Comparison of ENCODE assay signal across 21 cellular contexts in the genomic region with DNA sequence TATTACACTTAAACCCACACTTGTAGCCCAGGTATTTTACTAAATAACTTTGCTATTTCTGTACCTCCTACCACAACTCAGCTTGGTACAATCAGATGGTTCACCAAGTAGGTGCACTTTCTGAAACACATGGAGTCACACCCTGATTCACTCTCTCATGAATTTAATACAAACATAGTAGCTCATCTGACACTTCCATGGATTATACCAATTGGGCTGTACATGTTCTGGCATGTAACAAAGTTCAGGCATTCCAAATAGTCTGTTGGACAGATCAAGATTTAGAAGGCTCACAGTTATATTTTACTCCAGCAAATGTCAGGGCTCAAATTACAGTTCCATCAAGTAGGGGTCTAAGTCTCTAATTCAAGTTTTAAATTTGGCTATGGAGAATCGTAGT.
DNase-seq lines count a peak whose midpoint lies in the region; ATAC-seq, FAIRE-seq and TF ChIP-seq lines count a peak whose summit lies in the region.
"Had no signal": no experiment of that assay in that cellular context is flagged by ENCODE, and none has a peak within 500 bp of the region (broad histone marks: within the 10 kb centered on the region; RNA-seq: fewer than 3 reads in every experiment).

No MANE protein-coding gene starts in this region.

- H3K36me3 Mint-ChIP-seq in MCF 10A (ENCODE audit: insufficient read depth, unreplicated experiment) = no peaks in the 10 kb centered on the region
- H3K36me3 Mint-ChIP-seq in CD4-positive, alpha-beta memory T cell = no peaks in the 10 kb centered on the region

- POLR2A ChIA-PET in MCF 10A (lab: Yijun Ruan, JAX) = interaction anchor here (0.5 to 1.4 kb wide), 3 partner anchors 9 to 1816 kb away, joined by 3 to 4 read pairs (median 4); no protein-coding TSS in a partner anchor
- POLR2A ChIA-PET in H1 (lab: Charles Lee; ENCODE audit: partially characterized antibody) = interaction anchor here (1.4 kb wide), 1 partner anchor 17 kb away, joined by 5 read pairs; no protein-coding TSS in a partner anchor
- POLR2A ChIA-PET in CD4-positive, alpha-beta memory T cell (lab: Charles Lee; ENCODE audit: partially characterized antibody) = no interaction called here

- H3K4ac ChIP-seq in H1 (replicated peaks; ENCODE audit: insufficient read length, low read depth, low read length) = no peak overlapping the region

- H3K4me3 Mint-ChIP-seq in MCF 10A (ENCODE audit: unreplicated experiment) = no peak overlapping the region
- H3K4me3 Mint-ChIP-seq in CD4-positive, alpha-beta memory T cell = no peak overlapping the region

- H3K27ac ChIP-seq in breast epithelium (no peak overlapping the region), H1 (ENCODE audit: low read depth, low read length) (no peak overlapping the region), lower lobe of right lung (peak overlapping the region; percentile 9), brain microvascular endothelial cell (no peak overlapping the region)
- H3K27ac ChIP-seq in CD4-positive, alpha-beta memory T cell (ENCODE audit: low read depth, low read length) = no peak overlapping the region

- H4K5ac ChIP-seq in H1 (ENCODE audit: insufficient read length, low read depth, low read length) = no peak overlapping the region

- no peak overlapping the region; the same call in 1 of the 2 replicates for H3K18ac ChIP-seq in H1 (ENCODE audit: extremely low read depth, low read length)

- H3K9me3 Mint-ChIP-seq in MCF 10A (ENCODE audit: unreplicated experiment) = peaks cover 7% of the 10 kb centered on the region
- peaks cover 0 to 6% (median 3%) of the 10 kb centered on the region in 8 donors for H3K9me3 Mint-ChIP-seq in CD4-positive, alpha-beta memory T cell

- in situ Hi-C loops in brain microvascular endothelial cell (cut with HindIII; ENCODE audit: low pct_ligation_motif_present, low sequenced_read_pairs) = no loop called here

- no peaks in the 10 kb centered on the region; the same call in 1 of the 2 replicates for H3K79me1 ChIP-seq in H1 (ENCODE audit: low read depth, low read length)

- CTCF ChIA-PET in MCF 10A (lab: Yijun Ruan, JAX) (interaction anchor here (0.8 kb wide), 1 partner anchor 36 kb away, joined by 3 read pairs; no protein-coding TSS in a partner anchor), H1 (lab: Charles Lee; ENCODE audit: partially characterized antibody) (interaction anchor here (1.0 to 1.1 kb wide), 2 partner anchors 80 to 389 kb away, joined by 3 read pairs; no protein-coding TSS in a partner anchor)
- CTCF ChIA-PET in CD4-positive, alpha-beta memory T cell (lab: Charles Lee; ENCODE audit: partially characterized antibody) = no interaction called here

- H4K91ac ChIP-seq in H1 (replicated peaks; ENCODE audit: insufficient read length, low read length) = no peak overlapping the region

- H2BK12ac ChIP-seq in H1 (ENCODE audit: low read depth, low read length) = no peak overlapping the region

- no peak for ATAC-seq in lower lobe of right lung
- ATAC-seq: HepG2 had no signal

- no peaks in the 10 kb centered on the region for H4K20me1 ChIP-seq in H1 (replicated peaks in 1 of 2; ENCODE audit: control insufficient read depth in 1 of 2, insufficient read depth in 2 of 2, low read length in 2 of 2)

- peaks cover 11% of the 10 kb centered on the region for H3K4me1 Mint-ChIP-seq in MCF 10A (ENCODE audit: insufficient read depth, unreplicated experiment)
- no peaks in the 10 kb centered on the region for H3K4me1 Mint-ChIP-seq in CD4-positive, alpha-beta memory T cell

- no peak for TF ChIP-seq RAD21 in H1 (IDR thresholded peaks at IDR 0.05 in 1 of 2, conservative IDR thresholded peaks at IDR 0.05 in 1 of 2; ENCODE audit: low read depth in 2 of 2, low read length in 2 of 2)

- no peak for FAIRE-seq in H1 (lab: Jason Lieb, UNC)
- FAIRE-seq: GM19239, H54, HepG2 had no signal

- H2AFZ ChIP-seq in H1 (ENCODE audit: low read length) = no peak overlapping the region

- H3K23ac ChIP-seq in H1 (ENCODE audit: insufficient read length) = peak overlapping the region; percentile 97

- no peak for TF ChIP-seq EP300 in H1 (IDR thresholded peaks at IDR 0.05; ENCODE audit: borderline replicate concordance in 1 of 2, low read depth in 2 of 2, low read length in 2 of 2)

- H3K4me2 ChIP-seq in H1 (ENCODE audit: insufficient read depth in 1 of 2, low read depth in 2 of 2, low read length in 2 of 2) = no peak overlapping the region

- DNase-seq in MCF 10A (ENCODE audit: unreplicated experiment) (peak; percentile 18), breast epithelium (ENCODE audit: low spot score in 2 of 2) (no peak), H1 (ENCODE audit: low read depth in 1 of 2, low spot score in 2 of 2) (no peak), lower lobe of right lung (no peak), brain microvascular endothelial cell (no peak), middle frontal gyrus (ENCODE audit: extremely low spot score, low spot score) (no peak)
- DNase-seq in CD4-positive, alpha-beta memory T cell = no peak
- DNase-seq: DMS153, Karpas-422, NCI-H1092 treated with DMSO at 0.1 percent for 48 hours, NCI-H1436, NCI-H187, NCI-H2081 treated with DMSO at 0.1 percent for 48 hours, NCI-H2227 treated with DMSO at 0.1 percent for 48 hours, NCI-H510A, NCI-H69, RPMI8226, SHP77 had no signal

- BruUV-seq in MCF 10A (replicated peaks; lab: Mats Ljungman, UMichigan) = no TSS peak

- no peaks in the 10 kb centered on the region for H3K79me2 ChIP-seq in H1 (ENCODE audit: control insufficient read depth in 1 of 2, insufficient read depth in 2 of 2, low read length in 2 of 2)

- H3K9me3 ChIP-seq in breast epithelium = no peaks in the 10 kb centered on the region
- H3K9me3 ChIP-seq in H1 (ENCODE audit: insufficient read depth in 2 of 2, low read depth in 1 of 2, low read length in 1 of 2) = no peaks in the 10 kb centered on the region
- H3K9me3 ChIP-seq in lower lobe of right lung = no peaks in the 10 kb centered on the region
- H3K9me3 ChIP-seq in CD4-positive, alpha-beta memory T cell (ENCODE audit: control insufficient read depth in 1 of 2, low read length in 2 of 2) = no peaks in the 10 kb centered on the region

- no peak for TF ChIP-seq POLR2A in breast epithelium (IDR thresholded peaks at IDR 0.05)
- TF ChIP-seq POLR2A in H1 (IDR thresholded peaks at IDR 0.05; ENCODE audit: control extremely low read depth in 1 of 2, low read depth in 2 of 2, low read length in 2 of 2) = no peak

- TF ChIP-seq CTCF in MCF 10A (IDR thresholded peaks at IDR 0.05; ENCODE audit: unreplicated experiment) = no peak
- no peak for TF ChIP-seq CTCF in breast epithelium (IDR thresholded peaks at IDR 0.05)
- TF ChIP-seq CTCF in H1 (IDR thresholded peaks at IDR 0.05; ENCODE audit: control extremely low read depth in 1 of 3, insufficient read depth in 1 of 3, low read depth in 1 of 3, low read length in 3 of 3) = no peak
- TF ChIP-seq CTCF in lower lobe of right lung (IDR thresholded peaks at IDR 0.05) = no peak
- no peak for TF ChIP-seq CTCF in brain microvascular endothelial cell (IDR thresholded peaks at IDR 0.05; ENCODE audit: low read depth, low read length, missing control alignments)

- no peaks in the 10 kb centered on the region for H3K4me1 ChIP-seq in breast epithelium
- peaks cover 1 to 7% (median 5%) of the 10 kb centered on the region in 4 experiments; a peak in 5 of 7 replicates for H3K4me1 ChIP-seq in H1 (replicated peaks in 1 of 4; ENCODE audit: control insufficient read depth in 3 of 4, insufficient read depth in 4 of 4, low read length in 3 of 4)
- no peaks in the 10 kb centered on the region for H3K4me1 ChIP-seq in lower lobe of right lung
- no peaks in the 10 kb centered on the region for H3K4me1 ChIP-seq in CD4-positive, alpha-beta memory T cell (ENCODE audit: insufficient read depth, low read length)

- 87% methylated on average over 1 of the region's 1 CpG; no CpG with 5 or more reads in 1 of the 2 experiments for WGBS in H1 (ENCODE audit: extremely low coverage in 1 of 2, insufficient coverage in 1 of 2, insufficient read length in 1 of 2, insufficient replicate concordance in 2 of 2, low coverage in 1 of 2, low lambda C conversion rate in 2 of 2, missing lambda C conversion rate in 1 of 2), 2 experiments

- peak overlapping the region; percentile 75 for H3K27ac Mint-ChIP-seq in MCF 10A (ENCODE audit: low read depth, unreplicated experiment)
- no peak overlapping the region for H3K27ac Mint-ChIP-seq in CD4-positive, alpha-beta memory T cell

- no peaks in the 10 kb centered on the region for H3K27me3 Mint-ChIP-seq in MCF 10A (ENCODE audit: insufficient read depth, unreplicated experiment)
- H3K27me3 Mint-ChIP-seq in CD4-positive, alpha-beta memory T cell = no peaks in the 10 kb centered on the region

- no peak overlapping the region for H2BK5ac ChIP-seq in H1 (ENCODE audit: low read depth, low read length)

- no peak overlapping the region for H3K14ac ChIP-seq in H1 (ENCODE audit: insufficient read length)

- no peaks in the 10 kb centered on the region for H3K36me3 ChIP-seq in breast epithelium
- no peaks in the 10 kb centered on the region for H3K36me3 ChIP-seq in H1 (ENCODE audit: control insufficient read depth in 2 of 4, insufficient read depth in 4 of 4, low read length in 3 of 4)
- no peaks in the 10 kb centered on the region for H3K36me3 ChIP-seq in lower lobe of right lung
- no peaks in the 10 kb centered on the region for H3K36me3 ChIP-seq in brain microvascular endothelial cell (replicated peaks)
- H3K36me3 ChIP-seq in CD4-positive, alpha-beta memory T cell (ENCODE audit: insufficient read depth, low read length) = no peaks in the 10 kb centered on the region

- H3K56ac ChIP-seq in H1 (replicated peaks; ENCODE audit: insufficient read length, low read depth, low read length) = no peak overlapping the region

- no peak overlapping the region for H2BK20ac ChIP-seq in H1 (ENCODE audit: low read length)

- no peak overlapping the region for H3K9ac ChIP-seq in H1 (replicated peaks in 1 of 4; ENCODE audit: extremely low read depth in 1 of 4, low read depth in 3 of 4, low read length in 3 of 4)

- no peak overlapping the region for H2AK5ac ChIP-seq in H1 (ENCODE audit: low read depth, low read length)

- no peak overlapping the region for H2BK15ac ChIP-seq in H1 (ENCODE audit: low read length)

- H3K27me3 ChIP-seq in breast epithelium (no peaks in the 10 kb centered on the region), H1 (replicated peaks in 1 of 4; ENCODE audit: control insufficient read depth in 3 of 4, extremely low read depth in 1 of 4, insufficient read depth in 3 of 4, low read length in 3 of 4) (no peaks in the 10 kb centered on the region), lower lobe of right lung (ENCODE audit: low read depth) (no peaks in the 10 kb centered on the region), brain microvascular endothelial cell (replicated peaks) (no peaks in the 10 kb centered on the region)
- H3K27me3 ChIP-seq in CD4-positive, alpha-beta memory T cell (ENCODE audit: insufficient read depth, low read length) = no peaks in the 10 kb centered on the region

- H3K4me3 ChIP-seq in breast epithelium (no peak overlapping the region), H1 (ENCODE audit: extremely low read depth in 1 of 4, insufficient read depth in 2 of 4, low read depth in 3 of 4, low read length in 4 of 4) (no peak overlapping the region), lower lobe of right lung (no peak overlapping the region), brain microvascular endothelial cell (ENCODE audit: low read depth, low read length) (no peak overlapping the region)
- no peak overlapping the region for H3K4me3 ChIP-seq in CD4-positive, alpha-beta memory T cell (ENCODE audit: low read length in 2 of 2)

- no peaks in the 10 kb centered on the region for H3K23me2 ChIP-seq in H1 (ENCODE audit: low read depth, low read length)

- intact Hi-C loops in MCF 10A (cut with micrococcal nuclease) = no loop called here
- intact Hi-C loops in breast epithelium (cut with DNase I; ENCODE audit: low total_unique reads) = no loop called here
- intact Hi-C loops in lower lobe of right lung (cut with DNase I) = no loop called here
- intact Hi-C loops in CD4-positive, alpha-beta memory T cell (cut with micrococcal nuclease) = no loop called here

- H2BK120ac ChIP-seq in H1 (replicated peaks; ENCODE audit: low read depth, low read length) = no peak overlapping the region

- H4K8ac ChIP-seq in H1 (ENCODE audit: extremely low read depth, insufficient read depth, low read length) = no peak overlapping the region
